In genomic region chr1:31501505-31501904, GRCh38 we compare ENCODE assay signal across 21 cellular contexts.
DNase-seq lines count a peak whose midpoint lies in the region; TF ChIP-seq lines count a peak whose summit lies in the region.
"Had no signal": no experiment of that assay in that cellular context is flagged by ENCODE, and none has a peak within 500 bp of the region (broad histone marks: within the 10 kb centered on the region; RNA-seq: fewer than 3 reads in every experiment).

No MANE protein-coding gene starts in this region.

- H3K27ac Mint-ChIP-seq in type B pancreatic cell: no peak overlapping the region
- H3K27ac Mint-ChIP-seq: naive thymus-derived CD4-positive, alpha-beta T cell; stimulated activated naive CD8-positive, alpha-beta T cell treated with anti-CD3 and anti-CD28 coated beads, Interleukin-15, Interleukin-2, amounts not matched to agents 100 ng/mL and 50 ng/mL, for 24 hours; T-helper 2 cell treated with Interferon-gamma antibody and Interleukin-4, amounts not matched to agents 5 μg/mL and 100 μg/mL, for 36 hours had no signal

- H3K9me2 ChIP-seq in OCI-LY7 (ENCODE audit: insufficient read depth, low read length): no peaks in the 10 kb centered on the region

- no TSS peak for BruUV-seq in OCI-LY7 (replicated peaks; lab: Mats Ljungman, UMichigan)

- no peak overlapping the region for H2AFZ ChIP-seq in OCI-LY7 (ENCODE audit: low read length)

- intact Hi-C loops in OCI-LY7 (cut with micrococcal nuclease; ENCODE audit: unreplicated experiment): no loop called here

- H3K79me2 ChIP-seq in OCI-LY7 (ENCODE audit: insufficient read depth, low read depth, low read length): no peaks in the 10 kb centered on the region

- CTCF ChIA-PET in OCI-LY7 (lab: Charles Lee; ENCODE audit: unreplicated experiment): no interaction called here

- no peak overlapping the region for H3K4me2 ChIP-seq in OCI-LY7 (ENCODE audit: low read length)

- DNase-seq in activated CD8-positive, alpha-beta memory T cell treated with anti-CD3 and anti-CD28 coated beads for 24 hours: peak; percentile 49
- DNase-seq in activated CD8-positive, alpha-beta memory T cell treated with anti-CD3 and anti-CD28 coated beads, Interleukin-2, amount 50 U/mL, for 4 hours: no peak
- DNase-seq in OCI-LY7 (ENCODE audit: low spot score) (no peak), fibroblast of mammary gland (ENCODE audit: low read depth) (no peak), type B pancreatic cell (ENCODE audit: extremely low spot score, unreplicated experiment) (no peak), NCI-H510A treated with DMSO at 0.1 percent for 48 hours (lab: John Stamatoyannopoulos, UW) (no peak), anterior cingulate cortex (lab: John Stamatoyannopoulos, UW) (no peak), NCI-H82 treated with DMSO at 0.1 percent for 48 hours (lab: John Stamatoyannopoulos, UW; ENCODE audit: unreplicated experiment) (no peak)
- DNase-seq: ACHN; activated CD4-positive, alpha-beta T cell treated with anti-CD3 and anti-CD28 coated beads for 48 hours; activated naive CD4-positive, alpha-beta T cell treated with anti-CD3 and anti-CD28 coated beads, Interleukin-2, amount 50 U/mL, for 16 hours; activated T-cell treated with anti-CD3 and anti-CD28 coated beads for 4 hours; effector CD4-positive, alpha-beta T cell; foreskin keratinocyte; lower lobe of right lung; MM.1S; naive thymus-derived CD4-positive, alpha-beta T cell; NCI-H2107 had no signal

- H3K4me3 ChIP-seq in OCI-LY7 (ENCODE audit: low read depth, low read length, poor library complexity, severe bottlenecking) (no peak overlapping the region), fibroblast of mammary gland (ENCODE audit: control insufficient read depth, low read depth, low read length) (no peak overlapping the region)
- H3K4me3 ChIP-seq: lower lobe of right lung, prostate gland had no signal

- no peaks in the 10 kb centered on the region for H4K20me1 ChIP-seq in OCI-LY7 (ENCODE audit: insufficient read depth, low read length)

- no peaks in the 10 kb centered on the region for H3K9me3 ChIP-seq in OCI-LY7 (ENCODE audit: low read length)
- H3K9me3 ChIP-seq: lower lobe of right lung, prostate gland had no signal

- 0 out of 2 replicates have a peak, but pooled peaks have one; percentile 34 for TF ChIP-seq CTCF in OCI-LY7 (conservative IDR thresholded peaks at IDR 0.05; ENCODE audit: low read length)
- peak; percentile 17 for TF ChIP-seq CTCF in fibroblast of mammary gland (conservative IDR thresholded peaks at IDR 0.05; ENCODE audit: control insufficient read depth, insufficient read depth, low read depth, low read length)
- TF ChIP-seq CTCF in type B pancreatic cell (conservative IDR thresholded peaks at IDR 0.05): peak; percentile 46

- H3K4me1 Mint-ChIP-seq in type B pancreatic cell (ENCODE audit: unreplicated experiment): no peaks in the 10 kb centered on the region

- H3K4me3 Mint-ChIP-seq in type B pancreatic cell: no peak overlapping the region
- H3K4me3 Mint-ChIP-seq: naive thymus-derived CD4-positive, alpha-beta T cell; stimulated activated naive CD8-positive, alpha-beta T cell treated with anti-CD3 and anti-CD28 coated beads, Interleukin-15, Interleukin-2, amounts not matched to agents 100 ng/mL and 50 ng/mL, for 24 hours; T-helper 2 cell treated with Interferon-gamma antibody and Interleukin-4, amounts not matched to agents 5 μg/mL and 100 μg/mL, for 36 hours had no signal

- H3K4me1 ChIP-seq in OCI-LY7 (ENCODE audit: insufficient read depth, low read length, poor library complexity, severe bottlenecking): no peaks in the 10 kb centered on the region
- H3K4me1 ChIP-seq: foreskin keratinocyte, lower lobe of right lung, prostate gland had no signal

- peaks cover 6% of the 10 kb centered on the region for H3K27me3 Mint-ChIP-seq in type B pancreatic cell
- H3K27me3 Mint-ChIP-seq: stimulated activated naive CD8-positive, alpha-beta T cell treated with anti-CD3 and anti-CD28 coated beads, Interleukin-15, Interleukin-2, amounts not matched to agents 100 ng/mL and 50 ng/mL, for 24 hours had no signal

- POLR2A ChIA-PET in OCI-LY7 (lab: Charles Lee): no interaction called here

- H3K9me3 Mint-ChIP-seq in type B pancreatic cell: no peaks in the 10 kb centered on the region
- H3K9me3 Mint-ChIP-seq: naive thymus-derived CD4-positive, alpha-beta T cell; stimulated activated naive CD8-positive, alpha-beta T cell treated with anti-CD3 and anti-CD28 coated beads, Interleukin-15, Interleukin-2, amounts not matched to agents 100 ng/mL and 50 ng/mL, for 24 hours; T-helper 2 cell treated with Interferon-gamma antibody and Interleukin-4, amounts not matched to agents 5 μg/mL and 100 μg/mL, for 36 hours had no signal

- H3K27ac ChIP-seq in OCI-LY7 (ENCODE audit: low read depth, low read length, poor library complexity, severe bottlenecking): no peak overlapping the region
- H3K27ac ChIP-seq: foreskin keratinocyte, lower lobe of right lung, prostate gland had no signal

- no peaks in the 10 kb centered on the region for H3K36me3 ChIP-seq in OCI-LY7 (ENCODE audit: insufficient read depth, low read length)
- H3K36me3 ChIP-seq: lower lobe of right lung, prostate gland had no signal

- H3K36me3 Mint-ChIP-seq in type B pancreatic cell: no peaks in the 10 kb centered on the region
- H3K36me3 Mint-ChIP-seq: naive thymus-derived CD4-positive, alpha-beta T cell had no signal
